ENCODE assay signal across 18 cellular contexts in the genomic region with DNA sequence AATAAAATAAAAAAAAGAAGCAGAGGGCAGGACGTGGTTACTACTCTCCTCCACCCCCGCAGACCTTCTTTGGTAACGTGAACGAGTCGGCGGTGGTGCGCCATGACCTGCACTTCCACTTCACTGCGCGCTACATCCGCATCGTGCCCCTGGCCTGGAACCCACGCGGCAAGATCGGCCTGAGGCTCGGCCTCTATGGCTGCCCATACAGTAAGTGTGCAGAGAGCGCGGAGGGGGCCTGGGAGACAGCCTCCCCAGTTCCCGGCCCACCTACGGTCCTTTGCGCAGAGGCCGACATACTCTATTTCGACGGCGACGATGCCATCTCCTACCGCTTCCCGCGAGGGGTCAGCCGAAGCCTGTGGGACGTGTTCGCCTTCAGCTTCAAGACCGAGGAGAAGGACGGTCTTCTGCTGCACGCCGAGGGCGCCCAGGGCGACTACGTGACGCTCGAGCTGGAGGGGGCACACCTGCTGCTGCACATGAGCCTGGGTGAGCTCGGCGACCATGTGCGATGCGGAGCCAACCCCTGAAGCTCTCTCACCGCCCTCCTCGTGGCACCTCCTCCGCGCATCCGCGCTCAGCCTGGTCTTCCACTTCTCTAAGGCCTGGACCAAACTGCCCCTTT.
"Had no signal": no experiment of that assay in that cellular context is flagged by ENCODE, and none has a peak within 500 bp of the region (broad histone marks: within the 10 kb centered on the region; RNA-seq: fewer than 3 reads in every experiment).

No MANE protein-coding gene starts in this region.

- DNase-seq: activated CD4-positive, alpha-beta memory T cell treated with anti-CD3 and anti-CD28 coated beads for 36 hours; activated CD4-positive, alpha-beta T cell treated with anti-CD3 and anti-CD28 coated beads for 1 hour; activated gamma-delta T cell treated with Interleukin-2 at 50 U/mL for 16 hours; activated T-cell treated with anti-CD3 and anti-CD28 coated beads for 4 hours; adrenal gland; effector memory CD4-positive, alpha-beta T cell; foreskin fibroblast; hypothalamus; islet precursor cell; stimulated activated naive CD4-positive, alpha-beta T cell; thyroid gland; WERI-Rb-1 had no signal

- H3K4me3 Mint-ChIP-seq: activated CD4-positive, alpha-beta memory T cell treated with anti-CD3 and anti-CD28 coated beads for 36 hours; activated T-helper 1 cell treated with anti-CD3 and anti-CD28 coated beads, Interleukin-12 subunit alpha, Interleukin-12 subunit beta, Interleukin-2, Interleukin-4 antibody, amounts not matched to agents 30 ng/mL and 10 ng/mL and 1 ng/mL, durations not matched to agents 14 hours and 24 hours and 36 hours; mesothelial cell of epicardium had no signal

- H3K9me3 ChIP-seq: adrenal gland, left lung, ovary, thyroid gland had no signal

- H3K27me3 ChIP-seq: adrenal gland, ovary, thyroid gland had no signal

- H3K36me3 ChIP-seq: adrenal gland, left lung, ovary, thyroid gland had no signal

- H3K4me3 ChIP-seq: adrenal gland, ovary, thyroid gland had no signal

- H3K27ac Mint-ChIP-seq: activated CD4-positive, alpha-beta memory T cell treated with anti-CD3 and anti-CD28 coated beads for 36 hours; activated naive CD4-positive, alpha-beta T cell treated with anti-CD3 and anti-CD28 coated beads, Interleukin-2, amount 50 U/mL, for 72 hours; activated T-helper 1 cell treated with anti-CD3 and anti-CD28 coated beads, Interleukin-12 subunit alpha, Interleukin-12 subunit beta, Interleukin-2, Interleukin-4 antibody, amounts not matched to agents 30 ng/mL and 10 ng/mL and 1 ng/mL, durations not matched to agents 14 hours and 24 hours and 36 hours; mesothelial cell of epicardium had no signal

- ATAC-seq: activated naive CD4-positive, alpha-beta T cell treated with anti-CD3 and anti-CD28 coated beads, Interleukin-2, amount 50 U/mL, for 72 hours; sciatic nerve had no signal

- H3K36me3 Mint-ChIP-seq: activated naive CD4-positive, alpha-beta T cell treated with anti-CD3 and anti-CD28 coated beads, Interleukin-2, amount 50 U/mL, for 72 hours had no signal

- H3K9me3 Mint-ChIP-seq: activated CD4-positive, alpha-beta memory T cell treated with anti-CD3 and anti-CD28 coated beads for 36 hours; activated naive CD4-positive, alpha-beta T cell treated with anti-CD3 and anti-CD28 coated beads, Interleukin-2, amount 50 U/mL, for 72 hours; activated T-helper 1 cell treated with anti-CD3 and anti-CD28 coated beads, Interleukin-12 subunit alpha, Interleukin-12 subunit beta, Interleukin-2, Interleukin-4 antibody, amounts not matched to agents 30 ng/mL and 10 ng/mL and 1 ng/mL, durations not matched to agents 14 hours and 24 hours and 36 hours; mesothelial cell of epicardium had no signal

- H3K27ac ChIP-seq: adrenal gland, left lung, ovary, thyroid gland, WERI-Rb-1 had no signal
